ENCODE assay signal across 1 cellular context in the genomic region with DNA sequence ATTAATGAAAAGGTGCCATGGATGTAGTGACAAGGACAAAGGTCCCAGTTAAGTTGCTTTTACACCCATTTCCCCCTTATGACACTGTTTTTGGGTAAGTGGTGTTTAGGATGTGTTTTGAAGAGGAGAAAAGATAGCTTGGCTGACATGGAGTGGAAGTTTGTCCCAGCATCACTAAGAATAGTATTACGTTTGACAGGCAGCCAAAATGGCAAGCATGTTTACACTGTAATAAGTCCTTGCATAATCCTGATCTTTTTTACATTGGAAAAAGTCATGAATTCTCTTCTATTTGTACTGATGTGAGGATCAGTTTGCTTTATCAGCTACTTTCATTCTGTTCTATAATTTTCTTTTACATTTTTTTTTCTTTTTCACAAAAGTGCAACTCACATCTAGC.
TF ChIP-seq lines count a peak whose summit lies in the region.

No MANE protein-coding gene starts in this region.

TF ChIP-seq in GM23338, 12 proteins besides CTCF, POLR2A, EP300 and RAD21 (continued from another document):
- TF ChIP-seq ZNF114 (CRISPR knock-in tag; IDR thresholded peaks at IDR 0.05) (no peak), STAT1 (IDR thresholded peaks at IDR 0.05; ENCODE audit: unreplicated experiment) (no peak), EZH2phosphoT487 (IDR thresholded peaks at IDR 0.05; ENCODE audit: unreplicated experiment) (no peak), EZH2 (IDR thresholded peaks at IDR 0.05; ENCODE audit: low read depth, unreplicated experiment) (no peak)
- TF ChIP-seq, protein P1, sequence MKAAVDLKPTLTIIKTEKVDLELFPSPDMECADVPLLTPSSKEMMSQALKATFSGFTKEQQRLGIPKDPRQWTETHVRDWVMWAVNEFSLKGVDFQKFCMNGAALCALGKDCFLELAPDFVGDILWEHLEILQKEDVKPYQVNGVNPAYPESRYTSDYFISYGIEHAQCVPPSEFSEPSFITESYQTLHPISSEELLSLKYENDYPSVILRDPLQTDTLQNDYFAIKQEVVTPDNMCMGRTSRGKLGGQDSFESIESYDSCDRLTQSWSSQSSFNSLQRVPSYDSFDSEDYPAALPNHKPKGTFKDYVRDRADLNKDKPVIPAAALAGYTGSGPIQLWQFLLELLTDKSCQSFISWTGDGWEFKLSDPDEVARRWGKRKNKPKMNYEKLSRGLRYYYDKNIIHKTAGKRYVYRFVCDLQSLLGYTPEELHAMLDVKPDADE (IDR thresholded peaks at IDR 0.05), result no peak
- TF ChIP-seq, protein P2, sequence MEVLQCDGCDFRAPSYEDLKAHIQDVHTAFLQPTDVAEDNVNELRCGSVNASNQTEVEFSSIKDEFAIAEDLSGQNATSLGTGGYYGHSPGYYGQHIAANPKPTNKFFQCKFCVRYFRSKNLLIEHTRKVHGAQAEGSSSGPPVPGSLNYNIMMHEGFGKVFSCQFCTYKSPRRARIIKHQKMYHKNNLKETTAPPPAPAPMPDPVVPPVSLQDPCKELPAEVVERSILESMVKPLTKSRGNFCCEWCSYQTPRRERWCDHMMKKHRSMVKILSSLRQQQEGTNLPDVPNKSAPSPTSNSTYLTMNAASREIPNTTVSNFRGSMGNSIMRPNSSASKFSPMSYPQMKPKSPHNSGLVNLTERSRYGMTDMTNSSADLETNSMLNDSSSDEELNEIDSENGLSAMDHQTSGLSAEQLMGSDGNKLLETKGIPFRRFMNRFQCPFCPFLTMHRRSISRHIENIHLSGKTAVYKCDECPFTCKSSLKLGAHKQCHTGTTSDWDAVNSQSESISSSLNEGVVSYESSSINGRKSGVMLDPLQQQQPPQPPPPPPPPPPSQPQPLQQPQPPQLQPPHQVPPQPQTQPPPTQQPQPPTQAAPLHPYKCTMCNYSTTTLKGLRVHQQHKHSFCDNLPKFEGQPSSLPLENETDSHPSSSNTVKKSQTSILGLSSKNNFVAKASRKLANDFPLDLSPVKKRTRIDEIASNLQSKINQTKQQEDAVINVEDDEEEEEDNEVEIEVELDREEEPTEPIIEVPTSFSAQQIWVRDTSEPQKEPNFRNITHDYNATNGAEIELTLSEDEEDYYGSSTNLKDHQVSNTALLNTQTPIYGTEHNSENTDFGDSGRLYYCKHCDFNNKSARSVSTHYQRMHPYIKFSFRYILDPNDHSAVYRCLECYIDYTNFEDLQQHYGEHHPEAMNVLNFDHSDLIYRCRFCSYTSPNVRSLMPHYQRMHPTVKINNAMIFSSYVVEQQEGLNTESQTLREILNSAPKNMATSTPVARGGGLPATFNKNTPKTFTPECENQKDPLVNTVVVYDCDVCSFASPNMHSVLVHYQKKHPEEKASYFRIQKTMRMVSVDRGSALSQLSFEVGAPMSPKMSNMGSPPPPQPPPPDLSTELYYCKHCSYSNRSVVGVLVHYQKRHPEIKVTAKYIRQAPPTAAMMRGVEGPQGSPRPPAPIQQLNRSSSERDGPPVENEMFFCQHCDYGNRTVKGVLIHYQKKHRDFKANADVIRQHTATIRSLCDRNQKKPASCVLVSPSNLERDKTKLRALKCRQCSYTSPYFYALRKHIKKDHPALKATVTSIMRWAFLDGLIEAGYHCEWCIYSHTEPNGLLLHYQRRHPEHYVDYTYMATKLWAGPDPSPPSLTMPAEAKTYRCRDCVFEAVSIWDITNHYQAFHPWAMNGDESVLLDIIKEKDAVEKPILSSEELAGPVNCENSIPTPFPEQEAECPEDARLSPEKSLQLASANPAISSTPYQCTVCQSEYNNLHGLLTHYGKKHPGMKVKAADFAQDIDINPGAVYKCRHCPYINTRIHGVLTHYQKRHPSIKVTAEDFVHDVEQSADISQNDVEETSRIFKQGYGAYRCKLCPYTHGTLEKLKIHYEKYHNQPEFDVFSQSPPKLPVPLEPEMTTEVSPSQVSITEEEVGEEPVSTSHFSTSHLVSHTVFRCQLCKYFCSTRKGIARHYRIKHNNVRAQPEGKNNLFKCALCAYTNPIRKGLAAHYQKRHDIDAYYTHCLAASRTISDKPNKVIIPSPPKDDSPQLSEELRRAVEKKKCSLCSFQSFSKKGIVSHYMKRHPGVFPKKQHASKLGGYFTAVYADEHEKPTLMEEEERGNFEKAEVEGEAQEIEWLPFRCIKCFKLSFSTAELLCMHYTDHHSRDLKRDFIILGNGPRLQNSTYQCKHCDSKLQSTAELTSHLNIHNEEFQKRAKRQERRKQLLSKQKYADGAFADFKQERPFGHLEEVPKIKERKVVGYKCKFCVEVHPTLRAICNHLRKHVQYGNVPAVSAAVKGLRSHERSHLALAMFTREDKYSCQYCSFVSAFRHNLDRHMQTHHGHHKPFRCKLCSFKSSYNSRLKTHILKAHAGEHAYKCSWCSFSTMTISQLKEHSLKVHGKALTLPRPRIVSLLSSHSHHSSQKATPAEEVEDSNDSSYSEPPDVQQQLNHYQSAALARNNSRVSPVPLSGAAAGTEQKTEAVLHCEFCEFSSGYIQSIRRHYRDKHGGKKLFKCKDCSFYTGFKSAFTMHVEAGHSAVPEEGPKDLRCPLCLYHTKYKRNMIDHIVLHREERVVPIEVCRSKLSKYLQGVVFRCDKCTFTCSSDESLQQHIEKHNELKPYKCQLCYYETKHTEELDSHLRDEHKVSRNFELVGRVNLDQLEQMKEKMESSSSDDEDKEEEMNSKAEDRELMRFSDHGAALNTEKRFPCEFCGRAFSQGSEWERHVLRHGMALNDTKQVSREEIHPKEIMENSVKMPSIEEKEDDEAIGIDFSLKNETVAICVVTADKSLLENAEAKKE (CRISPR knock-in tag; IDR thresholded peaks at IDR 0.05), result no peak
TF ChIP-seq in GM23338: peak in this region for 0.
